1 cellular context compared by ENCODE assay signal in the genomic region with DNA sequence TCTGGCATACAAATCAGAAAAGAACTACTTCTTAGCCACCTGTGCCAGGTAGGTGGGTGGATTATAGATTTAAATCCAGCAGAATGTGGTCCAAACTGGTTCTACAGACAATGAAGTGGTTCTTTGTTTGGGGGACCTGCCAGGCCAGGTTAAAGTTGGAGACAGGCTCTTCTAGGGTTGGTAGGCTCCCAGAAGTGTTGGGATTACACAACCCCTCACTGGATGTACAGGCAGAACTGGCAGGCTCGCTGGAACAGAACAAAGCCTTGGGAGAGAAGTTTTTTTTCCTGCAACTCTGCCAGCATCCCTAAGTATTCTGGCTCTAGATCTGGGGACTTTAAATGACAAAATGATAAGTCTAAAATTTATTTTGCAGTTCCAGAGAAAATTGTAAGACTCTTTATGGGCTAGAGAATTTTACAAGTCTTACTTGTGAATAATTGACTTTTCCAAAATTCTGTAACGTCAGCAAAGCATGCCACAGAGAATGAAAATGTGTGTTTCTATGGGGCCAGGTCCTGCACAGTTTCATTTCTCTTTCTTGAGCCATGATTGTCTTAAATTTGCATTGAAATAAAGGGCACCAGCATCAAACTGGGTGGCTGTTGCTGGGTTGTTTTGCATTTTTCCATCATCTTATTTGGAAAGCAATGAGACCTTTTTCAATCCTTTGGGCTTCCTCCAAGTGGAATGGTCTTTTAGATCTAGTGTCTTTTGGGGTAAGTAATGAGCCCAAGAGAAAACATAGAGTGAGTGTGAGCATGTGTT.
TF ChIP-seq lines count a peak whose summit lies in the region.

No MANE protein-coding gene starts in this region.

TF ChIP-seq in GM23338, 12 proteins besides CTCF, POLR2A, EP300 and RAD21 (continued from another document):
- TF ChIP-seq, protein P1, sequence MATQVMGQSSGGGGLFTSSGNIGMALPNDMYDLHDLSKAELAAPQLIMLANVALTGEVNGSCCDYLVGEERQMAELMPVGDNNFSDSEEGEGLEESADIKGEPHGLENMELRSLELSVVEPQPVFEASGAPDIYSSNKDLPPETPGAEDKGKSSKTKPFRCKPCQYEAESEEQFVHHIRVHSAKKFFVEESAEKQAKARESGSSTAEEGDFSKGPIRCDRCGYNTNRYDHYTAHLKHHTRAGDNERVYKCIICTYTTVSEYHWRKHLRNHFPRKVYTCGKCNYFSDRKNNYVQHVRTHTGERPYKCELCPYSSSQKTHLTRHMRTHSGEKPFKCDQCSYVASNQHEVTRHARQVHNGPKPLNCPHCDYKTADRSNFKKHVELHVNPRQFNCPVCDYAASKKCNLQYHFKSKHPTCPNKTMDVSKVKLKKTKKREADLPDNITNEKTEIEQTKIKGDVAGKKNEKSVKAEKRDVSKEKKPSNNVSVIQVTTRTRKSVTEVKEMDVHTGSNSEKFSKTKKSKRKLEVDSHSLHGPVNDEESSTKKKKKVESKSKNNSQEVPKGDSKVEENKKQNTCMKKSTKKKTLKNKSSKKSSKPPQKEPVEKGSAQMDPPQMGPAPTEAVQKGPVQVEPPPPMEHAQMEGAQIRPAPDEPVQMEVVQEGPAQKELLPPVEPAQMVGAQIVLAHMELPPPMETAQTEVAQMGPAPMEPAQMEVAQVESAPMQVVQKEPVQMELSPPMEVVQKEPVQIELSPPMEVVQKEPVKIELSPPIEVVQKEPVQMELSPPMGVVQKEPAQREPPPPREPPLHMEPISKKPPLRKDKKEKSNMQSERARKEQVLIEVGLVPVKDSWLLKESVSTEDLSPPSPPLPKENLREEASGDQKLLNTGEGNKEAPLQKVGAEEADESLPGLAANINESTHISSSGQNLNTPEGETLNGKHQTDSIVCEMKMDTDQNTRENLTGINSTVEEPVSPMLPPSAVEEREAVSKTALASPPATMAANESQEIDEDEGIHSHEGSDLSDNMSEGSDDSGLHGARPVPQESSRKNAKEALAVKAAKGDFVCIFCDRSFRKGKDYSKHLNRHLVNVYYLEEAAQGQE (IDR thresholded peaks at IDR 0.05; ENCODE audit: unreplicated experiment) = no peak
- TF ChIP-seq NANOG (IDR thresholded peaks at IDR 0.05; ENCODE audit: borderline replicate concordance) = no peak
- no peak for TF ChIP-seq ZNF114 (CRISPR knock-in tag; IDR thresholded peaks at IDR 0.05)
- TF ChIP-seq CREB1 (CRISPR knock-in tag; IDR thresholded peaks at IDR 0.05; ENCODE audit: low read depth) = no peak
- no peak for TF ChIP-seq EZH2phosphoT487 (IDR thresholded peaks at IDR 0.05; ENCODE audit: unreplicated experiment)
- TF ChIP-seq, protein P2, sequence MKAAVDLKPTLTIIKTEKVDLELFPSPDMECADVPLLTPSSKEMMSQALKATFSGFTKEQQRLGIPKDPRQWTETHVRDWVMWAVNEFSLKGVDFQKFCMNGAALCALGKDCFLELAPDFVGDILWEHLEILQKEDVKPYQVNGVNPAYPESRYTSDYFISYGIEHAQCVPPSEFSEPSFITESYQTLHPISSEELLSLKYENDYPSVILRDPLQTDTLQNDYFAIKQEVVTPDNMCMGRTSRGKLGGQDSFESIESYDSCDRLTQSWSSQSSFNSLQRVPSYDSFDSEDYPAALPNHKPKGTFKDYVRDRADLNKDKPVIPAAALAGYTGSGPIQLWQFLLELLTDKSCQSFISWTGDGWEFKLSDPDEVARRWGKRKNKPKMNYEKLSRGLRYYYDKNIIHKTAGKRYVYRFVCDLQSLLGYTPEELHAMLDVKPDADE (IDR thresholded peaks at IDR 0.05) = no peak
- TF ChIP-seq STAT1 (IDR thresholded peaks at IDR 0.05; ENCODE audit: unreplicated experiment) = no peak
- TF ChIP-seq POLR2AphosphoS5 (IDR thresholded peaks at IDR 0.05; ENCODE audit: low read depth) = no peak
TF ChIP-seq in GM23338: peak in this region for 0.
